Comparison of ENCODE assay signal across 20 cellular contexts in genomic region chr3:12727481-12727880, GRCh38. TPM values are rescaled to one million over a fixed set of nuclear protein-coding genes. Genes with fewer than 3 reads are reported as not detected.
A peak's percentile ranks its signal among the peaks of the same experiment; 100 is the strongest.
DNase-seq lines count a peak whose midpoint lies in the region; ATAC-seq and TF ChIP-seq lines count a peak whose summit lies in the region.
"Had no signal": no experiment of that assay in that cellular context is flagged by ENCODE, and none has a peak within 500 bp of the region (broad histone marks: within the 10 kb centered on the region; RNA-seq: fewer than 3 reads in every experiment).

No MANE protein-coding gene starts in this region.

- H3K27me3 Mint-ChIP-seq in endodermal cell (ENCODE audit: insufficient read depth): peaks cover 5% of the 10 kb centered on the region
- peaks cover 2% of the 10 kb centered on the region for H3K27me3 Mint-ChIP-seq in activated naive CD8-positive, alpha-beta T cell treated with anti-CD3 and anti-CD28 coated beads, Interleukin-2, amount 50 U/mL, for 24 hours

- H2AK5ac ChIP-seq in mesendoderm (ENCODE audit: low read length): no peak overlapping the region

- H3K9me3 ChIP-seq in endodermal cell (ENCODE audit: control insufficient read depth, low read length) (peaks cover 10% of the 10 kb centered on the region), psoas muscle (no peaks in the 10 kb centered on the region)
- H3K9me3 ChIP-seq: BLaER1, Caco-2 had no signal

- intact Hi-C loops in psoas muscle (cut with DNase I): no loop called here

- no peak overlapping the region for H3K23ac ChIP-seq in mesendoderm (ENCODE audit: low read length)

- no peak overlapping the region for H3K4me2 ChIP-seq in mesendoderm (ENCODE audit: low read length)
- H3K4me2 ChIP-seq: BLaER1 had no signal

- H3K27me3 ChIP-seq in endodermal cell (ENCODE audit: control insufficient read depth, insufficient read depth, low read length, poor library complexity, severe bottlenecking): no peaks in the 10 kb centered on the region
- no peaks in the 10 kb centered on the region for H3K27me3 ChIP-seq in mesendoderm (ENCODE audit: insufficient read depth, low read length, poor library complexity)
- no peaks in the 10 kb centered on the region for H3K27me3 ChIP-seq in psoas muscle (ENCODE audit: insufficient read depth in 3 of 3, low read length in 2 of 3)
- H3K27me3 ChIP-seq: BLaER1 had no signal

- no peak overlapping the region for H3K4ac ChIP-seq in mesendoderm (ENCODE audit: low read depth, low read length)

- H3K18ac ChIP-seq in mesendoderm (ENCODE audit: low read length): no peak overlapping the region

- peaks cover 13% of the 10 kb centered on the region for H3K4me1 Mint-ChIP-seq in endodermal cell
- H3K4me1 Mint-ChIP-seq in activated naive CD8-positive, alpha-beta T cell treated with anti-CD3 and anti-CD28 coated beads, Interleukin-2, amount 50 U/mL, for 24 hours: no peaks in the 10 kb centered on the region

- peak overlapping the region; percentile 86 for H3K27ac Mint-ChIP-seq in endodermal cell
- H3K27ac Mint-ChIP-seq in activated naive CD8-positive, alpha-beta T cell treated with anti-CD3 and anti-CD28 coated beads, Interleukin-2, amount 50 U/mL, for 24 hours: no peak overlapping the region
- H3K27ac Mint-ChIP-seq: B cell; CD8-positive, alpha-beta T cell had no signal

- H4K8ac ChIP-seq in mesendoderm (ENCODE audit: low read depth, low read length): no peak overlapping the region

- H3K79me1 ChIP-seq in mesendoderm (ENCODE audit: low read length): no peaks in the 10 kb centered on the region

- no peak for ATAC-seq in psoas muscle
- ATAC-seq in activated CD4-positive, CD25-positive, alpha-beta regulatory T cell treated with anti-CD3 and anti-CD28 coated beads, Interleukin-2, amount 50 U/mL, for 24 hours: no peak
- ATAC-seq in activated naive CD8-positive, alpha-beta T cell treated with anti-CD3 and anti-CD28 coated beads, Interleukin-2, amount 50 U/mL, for 24 hours: no peak
- ATAC-seq: CD8-positive, alpha-beta T cell had no signal

- peak; percentile 67 for DNase-seq in endodermal cell
- DNase-seq in mesendoderm: peak; percentile 74
- DNase-seq in psoas muscle: no peak
- DNase-seq in AG20443 (ENCODE audit: low spot score): no peak
- DNase-seq in activated naive CD8-positive, alpha-beta T cell treated with anti-CD3 and anti-CD28 coated beads, Interleukin-2, amount 50 U/mL, for 24 hours: no peak
- DNase-seq: Caco-2; CD4-positive, CD25-positive, alpha-beta regulatory T cell; CD8-positive, alpha-beta T cell; DMS153; DND-41; GM23248; H7; HCEC 1CT had no signal

- H2BK120ac ChIP-seq in mesendoderm (ENCODE audit: low read depth, low read length): no peak overlapping the region

- H3K56ac ChIP-seq in mesendoderm (ENCODE audit: low read length): no peak overlapping the region

- H3K4me3 ChIP-seq in endodermal cell (ENCODE audit: low read length): no peak overlapping the region
- no peak overlapping the region for H3K4me3 ChIP-seq in mesendoderm (ENCODE audit: low read length)
- H3K4me3 ChIP-seq in psoas muscle: no peak overlapping the region
- H3K4me3 ChIP-seq: BLaER1, GM23248 had no signal

- no peak overlapping the region for H2BK5ac ChIP-seq in mesendoderm (ENCODE audit: low read length)

- TF ChIP-seq CTCF in endodermal cell (conservative IDR thresholded peaks at IDR 0.05) (no peak), psoas muscle (IDR thresholded peaks at IDR 0.05) (no peak)

- H4K5ac ChIP-seq in mesendoderm (ENCODE audit: low read length): no peak overlapping the region

- no peaks in the 10 kb centered on the region for H3K36me3 Mint-ChIP-seq in endodermal cell (ENCODE audit: low read depth)
- no peaks in the 10 kb centered on the region for H3K36me3 Mint-ChIP-seq in activated naive CD8-positive, alpha-beta T cell treated with anti-CD3 and anti-CD28 coated beads, Interleukin-2, amount 50 U/mL, for 24 hours (ENCODE audit: low read depth)
- H3K36me3 Mint-ChIP-seq: CD4-positive, CD25-positive, alpha-beta regulatory T cell; CD8-positive, alpha-beta T cell had no signal

- no peak overlapping the region for H2BK15ac ChIP-seq in mesendoderm (replicated peaks; ENCODE audit: low read depth)

- H3K4me3 Mint-ChIP-seq in endodermal cell: no peak overlapping the region
- H3K4me3 Mint-ChIP-seq in activated naive CD8-positive, alpha-beta T cell treated with anti-CD3 and anti-CD28 coated beads, Interleukin-2, amount 50 U/mL, for 24 hours: no peak overlapping the region
- H3K4me3 Mint-ChIP-seq: B cell; CD4-positive, CD25-positive, alpha-beta regulatory T cell; CD8-positive, alpha-beta T cell had no signal

- WGBS in endodermal cell (ENCODE audit: insufficient coverage in 1 of 2, insufficient read length in 1 of 2), 2 experiments: 27 to 67% methylated on average over 2 to 3 of the region's 3 CpGs
- no CpG with 5 or more reads among the region's 3 CpGs for WGBS in mesendoderm (ENCODE audit: extremely low coverage, insufficient coverage, low lambda C conversion rate)
- WGBS in psoas muscle, 3 donors: 71 to 74% (median 73%) methylated on average over 3 of the region's 3 CpGs

- H3K27ac ChIP-seq in endodermal cell (ENCODE audit: low read depth, low read length): no peak overlapping the region
- H3K27ac ChIP-seq in mesendoderm (ENCODE audit: low read depth, low read length): no peak overlapping the region
- peak overlapping the region; percentile 88 for H3K27ac ChIP-seq in psoas muscle
- H3K27ac ChIP-seq: BLaER1, C4-2B, GM23248 had no signal

- H3K9ac ChIP-seq in endodermal cell (ENCODE audit: extremely low read depth, low read length, poor library complexity, severe bottlenecking): no peak overlapping the region
- H3K9ac ChIP-seq in mesendoderm (ENCODE audit: low read length): no peak overlapping the region
- H3K9ac ChIP-seq: BLaER1, GM23248 had no signal

- H3K9me3 Mint-ChIP-seq in endodermal cell: peaks cover 4% of the 10 kb centered on the region
- no peaks in the 10 kb centered on the region for H3K9me3 Mint-ChIP-seq in activated naive CD8-positive, alpha-beta T cell treated with anti-CD3 and anti-CD28 coated beads, Interleukin-2, amount 50 U/mL, for 24 hours
- H3K9me3 Mint-ChIP-seq: CD8-positive, alpha-beta T cell had no signal

- no peaks in the 10 kb centered on the region for H3K36me3 ChIP-seq in endodermal cell (ENCODE audit: control insufficient read depth, insufficient read depth, low read length)
- no peaks in the 10 kb centered on the region for H3K36me3 ChIP-seq in mesendoderm (ENCODE audit: control insufficient read depth, insufficient read depth, low read length)
- no peaks in the 10 kb centered on the region for H3K36me3 ChIP-seq in psoas muscle (ENCODE audit: insufficient read depth in 1 of 2, low read depth in 1 of 2)
- H3K36me3 ChIP-seq: BLaER1 had no signal

- H3K79me2 ChIP-seq in mesendoderm (ENCODE audit: control insufficient read depth, insufficient read depth, low read length): no peaks in the 10 kb centered on the region

- H3K4me1 ChIP-seq in endodermal cell (ENCODE audit: control insufficient read depth, insufficient read depth, low read length): peaks cover 6% of the 10 kb centered on the region
- H3K4me1 ChIP-seq in mesendoderm (ENCODE audit: control insufficient read depth, low read depth, low read length): no peaks in the 10 kb centered on the region
- peaks cover 22% of the 10 kb centered on the region for H3K4me1 ChIP-seq in psoas muscle

RNA-seq across cellular contexts. Expression of gene TMEM40, which starts 31.6 kb away (rescaled TPM):
- total RNA-seq in endodermal cell (not detected), psoas muscle (1 to 10 TPM in 3 of 4 donors, under 1 TPM in 1; 0.59 to 4.4 (median 2.3) TPM)
- not detected for polyA plus RNA-seq in endodermal cell (2013, experiment 1 of 2)
- not detected for polyA plus RNA-seq in endodermal cell (2013, experiment 2 of 2)
- polyA plus RNA-seq in mesendoderm (2013, experiment 1 of 2): 0.49 TPM
- polyA plus RNA-seq in mesendoderm (2013, experiment 2 of 2): 0.71 TPM
- under 1 TPM; 0.30 to 0.52 (median 0.40) TPM for polyA plus RNA-seq in psoas muscle
- total RNA-seq: A172; A673; B cell; CD8-positive, alpha-beta T cell; GM23248; H1; H7 had no signal
- polyA plus RNA-seq: CD4-positive, CD25-positive, alpha-beta regulatory T cell; GM23248 had no signal

Comparison
In these comparisons a context has a peak if more than half of its experiments do, and no peak if none do; other contexts are left out.
1. DNase-seq: peak in endodermal cell (single experiment) and mesendoderm (single experiment); none in psoas muscle (0 of 2), AG20443 (single experiment) and activated naive CD8-positive, alpha-beta T cell treated with anti-CD3 and anti-CD28 coated beads, Interleukin-2, amount 50 U/mL, for 24 hours (single experiment).